1 cellular context compared by ENCODE assay signal in genomic region chr19:17159466-17160393, GRCh38.
A peak's percentile ranks its signal among the peaks of the same experiment; 100 is the strongest.
TF ChIP-seq lines count a peak whose summit lies in the region.

No MANE protein-coding gene starts in this region.

TF ChIP-seq in HepG2, 621 proteins besides CTCF, POLR2A, EP300 and RAD21 (continued from another document and continues in another):
- TF ChIP-seq FUBP1 (CRISPR knock-in tag; IDR thresholded peaks at IDR 0.05; ENCODE audit: borderline replicate concordance) (no peak), ZNF761 (CRISPR knock-in tag; conservative IDR thresholded peaks at IDR 0.05) (no peak), BORCS8-MEF2B (CRISPR knock-in tag; IDR thresholded peaks at IDR 0.05) (no peak), ZBTB20 (CRISPR knock-in tag; IDR thresholded peaks at IDR 0.05; ENCODE audit: borderline replicate concordance, low read depth) (no peak), GFI1 (CRISPR knock-in tag; IDR thresholded peaks at IDR 0.05; ENCODE audit: borderline replicate concordance) (no peak), ZFP36 (IDR thresholded peaks at IDR 0.05; ENCODE audit: borderline replicate concordance, low read depth, low read length, partially characterized antibody) (no peak), ZNF510 (CRISPR knock-in tag; IDR thresholded peaks at IDR 0.05; ENCODE audit: low read depth) (no peak), SSRP1 (CRISPR knock-in tag; IDR thresholded peaks at IDR 0.05) (no peak), RFX3 (CRISPR knock-in tag; IDR thresholded peaks at IDR 0.05) (no peak), TBX2 (CRISPR knock-in tag; IDR thresholded peaks at IDR 0.05; ENCODE audit: borderline replicate concordance) (0 out of 2 replicates have a peak, but pooled peaks have one; percentile 28), KAT7 (CRISPR knock-in tag; IDR thresholded peaks at IDR 0.05; ENCODE audit: borderline replicate concordance) (no peak), NFE2L2 (IDR thresholded peaks at IDR 0.05; ENCODE audit: low read length) (no peak), TOPORS (CRISPR knock-in tag; IDR thresholded peaks at IDR 0.05) (no peak), NFRKB (IDR thresholded peaks at IDR 0.05) (no peak), NCOA2 (CRISPR knock-in tag; IDR thresholded peaks at IDR 0.05) (no peak), RARA (CRISPR knock-in tag; IDR thresholded peaks at IDR 0.05) (peak; percentile 40; the same call in 1 of the 2 replicates), CREBL2 (CRISPR knock-in tag; IDR thresholded peaks at IDR 0.05; ENCODE audit: borderline replicate concordance) (no peak), POLR2AphosphoS5 (IDR thresholded peaks at IDR 0.05; ENCODE audit: low read depth, low read length) (no peak), FOXP4 (CRISPR knock-in tag; IDR thresholded peaks at IDR 0.05) (no peak), MLX (CRISPR knock-in tag; IDR thresholded peaks at IDR 0.05) (no peak), ZNF260 (CRISPR knock-in tag; IDR thresholded peaks at IDR 0.05; ENCODE audit: borderline replicate concordance, low read depth) (no peak), NR2F2 (IDR thresholded peaks at IDR 0.05; ENCODE audit: borderline replicate concordance, low read depth) (no peak), SOX6 (IDR thresholded peaks at IDR 0.05) (no peak), SOX6 (CRISPR knock-in tag; IDR thresholded peaks at IDR 0.05) (peak; percentile 49; the same call in 1 of the 2 replicates), ZNF44 (CRISPR knock-in tag; IDR thresholded peaks at IDR 0.05) (no peak), ZNF414 (CRISPR knock-in tag; IDR thresholded peaks at IDR 0.05) (0 out of 2 replicates have a peak, but pooled peaks have one; percentile 43), ZNF687 (CRISPR knock-in tag; IDR thresholded peaks at IDR 0.05) (peak; percentile 37), SOX5 (CRISPR knock-in tag; IDR thresholded peaks at IDR 0.05; ENCODE audit: borderline replicate concordance) (0 out of 2 replicates have a peak, but pooled peaks have one; percentile 27), JUNB (CRISPR knock-in tag; IDR thresholded peaks at IDR 0.05; ENCODE audit: borderline replicate concordance) (no peak), ARID5B (CRISPR knock-in tag; IDR thresholded peaks at IDR 0.05) (peak; percentile 54; the same call in 1 of the 2 replicates), MED13 (CRISPR knock-in tag; IDR thresholded peaks at IDR 0.05) (no peak), ZFP37 (CRISPR knock-in tag; IDR thresholded peaks at IDR 0.05; ENCODE audit: borderline replicate concordance) (no peak), PAXIP1 (CRISPR knock-in tag; conservative IDR thresholded peaks at IDR 0.05) (peak; percentile 62; the same call in 1 of the 2 replicates), ZKSCAN5 (CRISPR knock-in tag; IDR thresholded peaks at IDR 0.05) (no peak), ZNF496 (CRISPR knock-in tag; IDR thresholded peaks at IDR 0.05; ENCODE audit: insufficient replicate concordance) (no peak), SMAD9 (CRISPR knock-in tag; IDR thresholded peaks at IDR 0.05) (no peak), GTF2F1 (IDR thresholded peaks at IDR 0.05; ENCODE audit: low read length) (no peak), ZNF570 (CRISPR knock-in tag; IDR thresholded peaks at IDR 0.05; ENCODE audit: borderline replicate concordance) (no peak), MED1 (CRISPR knock-in tag; IDR thresholded peaks at IDR 0.05) (peak; percentile 9; the same call in 1 of the 2 replicates), ZBTB10 (CRISPR knock-in tag; IDR thresholded peaks at IDR 0.05; ENCODE audit: borderline replicate concordance) (no peak), ATF4 (CRISPR knock-in tag; IDR thresholded peaks at IDR 0.05) (no peak)
